In the genomic region with DNA sequence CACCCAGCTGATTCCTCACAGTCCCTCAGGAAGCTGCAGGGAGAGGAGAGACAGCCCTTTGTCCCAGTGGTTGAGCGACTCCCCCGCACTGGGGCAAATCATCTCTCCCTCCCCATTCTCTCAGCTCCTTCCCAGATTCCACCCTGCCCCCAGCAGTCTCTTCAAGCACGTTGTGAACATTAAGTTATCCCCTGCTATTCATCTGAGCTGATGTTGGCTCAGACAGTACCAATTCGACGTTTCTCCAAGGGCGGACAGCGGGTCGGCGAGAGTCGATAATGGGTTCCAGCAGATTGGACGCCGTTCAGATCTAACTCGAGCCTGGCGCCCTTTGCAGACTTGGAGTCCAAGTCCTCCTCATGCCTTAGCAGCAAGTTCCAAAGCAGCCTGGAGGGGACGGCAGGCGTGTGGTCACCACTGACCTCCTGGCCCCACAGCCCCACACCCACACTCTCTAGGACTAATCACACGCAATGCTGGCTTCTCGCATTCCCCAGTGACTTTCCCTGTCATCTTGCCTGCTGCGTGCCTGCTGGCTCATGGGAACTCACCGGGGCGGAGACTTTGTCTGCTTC, we compare ENCODE assay signal across 15 cellular contexts.
DNase-seq lines count a peak whose midpoint lies in the region; ATAC-seq, FAIRE-seq and TF ChIP-seq lines count a peak whose summit lies in the region.
"Had no signal": no experiment of that assay in that cellular context is flagged by ENCODE, and none has a peak within 500 bp of the region (broad histone marks: within the 10 kb centered on the region; RNA-seq: fewer than 3 reads in every experiment).

No MANE protein-coding gene starts in this region.

- no peaks in the 10 kb centered on the region for H3K9me3 Mint-ChIP-seq in CD8-positive, alpha-beta T cell
- H3K9me3 Mint-ChIP-seq: CD4-positive, alpha-beta memory T cell had no signal

- H3K9ac ChIP-seq in GM23248 (peak overlapping the region; percentile 71), kidney (ENCODE audit: low read length in 2 of 2) (no peak overlapping the region)

- peaks cover 28% of the 10 kb centered on the region for H3F3A ChIP-seq in GM23248 (ENCODE audit: insufficient read depth)

- peaks cover 10% of the 10 kb centered on the region for H3K36me3 Mint-ChIP-seq in CD8-positive, alpha-beta T cell

- H3K36me3 ChIP-seq in GM23248 (ENCODE audit: low read depth) (no peaks in the 10 kb centered on the region), kidney (ENCODE audit: control insufficient read depth in 1 of 2, insufficient read depth in 2 of 2, low read length in 2 of 2) (no peaks in the 10 kb centered on the region), testis (ENCODE audit: low read depth, missing control alignments) (no peaks in the 10 kb centered on the region)
- no peaks in the 10 kb centered on the region for H3K36me3 ChIP-seq in CD8-positive, alpha-beta T cell (ENCODE audit: insufficient read depth, low read length)

- H3K27me3 ChIP-seq in GM23248 (replicated peaks; ENCODE audit: insufficient read depth) = no peaks in the 10 kb centered on the region
- H3K27me3 ChIP-seq in testis = no peaks in the 10 kb centered on the region
- no peaks in the 10 kb centered on the region for H3K27me3 ChIP-seq in CD8-positive, alpha-beta T cell (ENCODE audit: insufficient read depth, low read length)

- peaks cover 18% of the 10 kb centered on the region for H3K4me1 Mint-ChIP-seq in CD8-positive, alpha-beta T cell (ENCODE audit: low read depth)

- CTCF ChIA-PET in CD8-positive, alpha-beta T cell (lab: Charles Lee) = interaction anchor here (0.8 to 1.7 kb wide), 3 partner anchors 12 to 321 kb away, joined by 3 to 4 read pairs (median 4); no protein-coding TSS in a partner anchor

- no peak for ATAC-seq in CD8-positive, alpha-beta T cell
- ATAC-seq in HG03135 (IDR thresholded peaks at IDR 0.05; ENCODE audit: unreplicated experiment) (no peak), HG02852 (IDR thresholded peaks at IDR 0.05; ENCODE audit: unreplicated experiment) (no peak)
- ATAC-seq: stimulated activated naive B cell treated with anti-CD40 and anti-IgM and Interleukin-4, amounts not matched to agents 10 μg/mL and 1 μg/mL and 100 μg/mL, for 72 hours had no signal

- TF ChIP-seq CTCF in coronary artery (IDR thresholded peaks at IDR 0.05) = no peak
- no peak for TF ChIP-seq CTCF in kidney (IDR thresholded peaks at IDR 0.05; ENCODE audit: borderline replicate concordance, extremely low read depth, insufficient read depth)
- no peak for TF ChIP-seq CTCF in testis (IDR thresholded peaks at IDR 0.05)
- no peak for TF ChIP-seq CTCF in CD8-positive, alpha-beta T cell (IDR thresholded peaks at IDR 0.05)

- H3K9me2 ChIP-seq in GM23248 (ENCODE audit: insufficient read depth) = no peaks in the 10 kb centered on the region

- H3K27me3 Mint-ChIP-seq in CD8-positive, alpha-beta T cell (ENCODE audit: low read depth) = no peaks in the 10 kb centered on the region
- H3K27me3 Mint-ChIP-seq: CD4-positive, alpha-beta memory T cell; stimulated activated naive B cell treated with anti-CD40 and anti-IgM and Interleukin-4, amounts not matched to agents 10 μg/mL and 1 μg/mL and 100 μg/mL, for 72 hours had no signal

- intact Hi-C loops in kidney (cut with DNase I) (no loop called here), testis (cut with DNase I; ENCODE audit: low total_unique reads) (no loop called here)
- intact Hi-C loops in CD8-positive, alpha-beta T cell (cut with DNase I, micrococcal nuclease) = no loop called here

- POLR2A ChIA-PET in CD8-positive, alpha-beta T cell (lab: Charles Lee) = no interaction called here

- no peak overlapping the region for H3K4me3 Mint-ChIP-seq in CD8-positive, alpha-beta T cell
- H3K4me3 Mint-ChIP-seq: CD4-positive, alpha-beta memory T cell; stimulated activated naive B cell treated with anti-CD40 and anti-IgM and Interleukin-4, amounts not matched to agents 10 μg/mL and 1 μg/mL and 100 μg/mL, for 72 hours had no signal

- H3K4me1 ChIP-seq in GM23248 (ENCODE audit: insufficient read depth) (peaks cover 50% of the 10 kb centered on the region), kidney (ENCODE audit: control insufficient read depth in 1 of 2, insufficient read depth in 1 of 2, low read depth in 1 of 2, low read length in 2 of 2) (no peaks in the 10 kb centered on the region), testis (no peaks in the 10 kb centered on the region)
- H3K4me1 ChIP-seq in CD8-positive, alpha-beta T cell (ENCODE audit: insufficient read depth, low read length) = no peaks in the 10 kb centered on the region

- no peaks in the 10 kb centered on the region for H3K79me2 ChIP-seq in GM23248 (ENCODE audit: insufficient read depth)

- FAIRE-seq in kidney (lab: Jason Lieb, UNC) = no peak
- FAIRE-seq: bronchial epithelial cell, endothelial cell of umbilical vein had no signal

- peak overlapping the region; percentile 86 for H3K4me2 ChIP-seq in GM23248 (ENCODE audit: unreplicated experiment)

- H4K20me1 ChIP-seq in GM23248 (ENCODE audit: insufficient read depth) = no peaks in the 10 kb centered on the region

- peak; percentile 92 for DNase-seq in GM23248
- DNase-seq in coronary artery (ENCODE audit: low spot score) = peak; percentile 82
- DNase-seq in kidney = peak; percentile 92
- peak; percentile 80 for DNase-seq in testis
- DNase-seq in activated CD4-positive, alpha-beta T cell treated with anti-CD3 and anti-CD28 coated beads for 4 hours = no peak
- no peak for DNase-seq in CD8-positive, alpha-beta T cell
- DNase-seq: activated CD4-positive, alpha-beta T cell treated with anti-CD3 and anti-CD28 coated beads for 48 hours; CD4-positive, alpha-beta memory T cell; midbrain; stimulated activated CD4-positive, alpha-beta T cell treated with anti-CD3 and anti-CD28 coated beads, Interleukin-2, amount 100 ng/mL, for 48 hours; stimulated activated naive B cell treated with anti-CD40 and anti-IgM and Interleukin-4, amounts not matched to agents 10 μg/mL and 1 μg/mL and 100 μg/mL, for 72 hours had no signal

- no peak for TF ChIP-seq POLR2A in testis (IDR thresholded peaks at IDR 0.05)

- 6% methylated on average over 21 of the region's 21 CpGs for WGBS in GM23248 (ENCODE audit: low coverage in 1 of 2, low lambda C conversion rate in 2 of 2, missing lambda C conversion rate in 2 of 2), 2 experiments
- WGBS in testis, 2 donors = 51 to 57% methylated on average over 10 to 21 of the region's 21 CpGs

- H3K4me3 ChIP-seq in GM23248 = peak overlapping the region; percentile 59
- H3K4me3 ChIP-seq in coronary artery = peak overlapping the region; percentile 49
- no peak overlapping the region for H3K4me3 ChIP-seq in kidney (ENCODE audit: low read length in 2 of 2)
- no peak overlapping the region for H3K4me3 ChIP-seq in testis
- no peak overlapping the region for H3K4me3 ChIP-seq in CD8-positive, alpha-beta T cell (ENCODE audit: low read depth, low read length)

- H3K9me3 ChIP-seq in GM23248 (ENCODE audit: low read depth) = no peaks in the 10 kb centered on the region
- H3K9me3 ChIP-seq in kidney (ENCODE audit: control insufficient read depth in 1 of 2, low read length in 2 of 2) = no peaks in the 10 kb centered on the region
- no peaks in the 10 kb centered on the region for H3K9me3 ChIP-seq in testis
- no peaks in the 10 kb centered on the region for H3K9me3 ChIP-seq in CD8-positive, alpha-beta T cell (ENCODE audit: low read length)

- H2AFZ ChIP-seq in GM23248 = peak overlapping the region; percentile 67

- H3K27ac ChIP-seq in GM23248 = peak overlapping the region; percentile 85
- peak overlapping the region in 1 of 2 donors; percentile 33 for H3K27ac ChIP-seq in coronary artery
- H3K27ac ChIP-seq in kidney (ENCODE audit: low read depth in 2 of 2, low read length in 2 of 2) = no peak overlapping the region
- H3K27ac ChIP-seq in testis = no peak overlapping the region
- no peak overlapping the region for H3K27ac ChIP-seq in CD8-positive, alpha-beta T cell (ENCODE audit: low read depth, low read length)

- in situ Hi-C loops in GM23248 (cut with MboI) = no loop called here

- no peak overlapping the region for H3K27ac Mint-ChIP-seq in CD8-positive, alpha-beta T cell

Comparison
In these comparisons a context has a peak if more than half of its experiments do, and no peak if none do; other contexts are left out.
1. DNase-seq: peak in GM23248 (single experiment), coronary artery (single experiment), kidney (single experiment) and testis (single experiment); none in activated CD4-positive, alpha-beta T cell treated with anti-CD3 and anti-CD28 coated beads for 4 hours (0 of 2) and CD8-positive, alpha-beta T cell (0 of 7).
2. H3K4me3 ChIP-seq: peak in GM23248 (single experiment) and coronary artery (single experiment); none in kidney (0 of 2), testis (0 of 2) and CD8-positive, alpha-beta T cell (single experiment).